In the genomic region with DNA sequence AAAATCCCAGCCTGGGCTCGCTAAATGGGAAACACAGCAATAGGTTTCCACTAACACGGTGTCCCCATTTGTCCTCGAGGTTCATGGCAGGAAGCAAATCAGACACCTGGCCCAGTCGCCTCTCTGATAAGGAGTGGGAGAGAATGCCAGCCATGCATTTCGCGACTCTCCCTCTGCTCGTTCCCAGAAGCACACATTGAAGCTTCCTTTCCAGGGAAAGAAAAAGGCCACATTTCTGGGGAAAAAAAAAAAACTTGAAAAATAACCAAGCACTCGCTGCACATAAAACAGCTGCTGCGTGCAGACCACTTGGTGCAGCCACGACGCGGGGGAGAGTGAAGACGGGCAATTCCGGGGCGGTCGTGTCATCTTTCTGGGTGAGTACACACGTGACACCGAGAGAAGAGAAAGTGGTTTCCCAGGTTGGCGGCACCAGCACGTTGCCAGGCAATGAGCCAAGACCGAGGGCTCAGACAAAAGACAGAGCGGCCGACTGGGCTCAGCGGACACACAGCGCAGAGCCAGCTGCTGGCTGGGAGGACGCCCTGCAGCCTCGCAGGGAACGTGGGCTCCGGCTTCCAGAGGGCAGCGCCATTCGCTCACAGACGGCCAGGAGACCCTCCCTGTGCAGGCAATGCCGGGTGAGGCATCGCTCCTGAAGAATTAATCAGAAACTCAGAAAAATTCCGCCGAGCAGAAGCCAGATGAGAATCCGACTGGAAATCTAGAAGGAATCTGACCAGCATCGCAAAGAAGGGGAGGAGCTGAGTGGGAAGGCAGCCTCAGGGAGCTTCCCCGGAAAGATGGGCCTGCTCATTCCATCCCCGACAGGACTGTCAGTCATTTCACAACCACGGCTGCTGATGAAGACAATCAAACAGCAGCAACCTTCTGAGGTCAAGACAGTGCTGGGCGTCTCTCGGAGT, we compare ENCODE assay signal across 8 cellular contexts.
A peak's percentile ranks its signal among the peaks of the same experiment; 100 is the strongest.
DNase-seq lines count a peak whose midpoint lies in the region; ATAC-seq, FAIRE-seq and TF ChIP-seq lines count a peak whose summit lies in the region.

No MANE protein-coding gene starts in this region.

- WGBS in pancreas, 2 donors, result 12 to 32% methylated on average over 43 of the region's 43 CpGs

- DNase-seq in COR-L47 (lab: John Stamatoyannopoulos, UW) (peak; percentile 88), MG63 (peak; percentile 70), fibroblast of pulmonary artery (ENCODE audit: low read depth) (peak; percentile 85), pancreas (peak; percentile 75 to 95 (median 86)), NCI-H446 (lab: John Stamatoyannopoulos, UW) (no peak)
- no peak for DNase-seq in effector CD8-positive, alpha-beta T cell (lab: John Stamatoyannopoulos, UW)
- no peak for DNase-seq in effector CD4-positive, alpha-beta T cell

- TF ChIP-seq CTCF in VCaP (conservative IDR thresholded peaks at IDR 0.05) (no peak), fibroblast of pulmonary artery (IDR thresholded peaks at IDR 0.05; ENCODE audit: low read length, missing control alignments) (peak; percentile 44), pancreas (IDR thresholded peaks at IDR 0.05) (peak in 1 of 4 donors; percentile 20)

- H3K27ac ChIP-seq in VCaP, result peak overlapping the region; percentile 14
- peak overlapping the region; percentile 43 to 87 (median 72) for H3K27ac ChIP-seq in pancreas

- ATAC-seq in pancreas, result peak; percentile 80 to 95 (median 89)

- intact Hi-C loops in pancreas (cut with DNase I), result no loop called here

- no peaks in the 10 kb centered on the region for H3K36me3 ChIP-seq in MG63
- H3K36me3 ChIP-seq in pancreas, result no peaks in the 10 kb centered on the region

- H3K4me1 ChIP-seq in pancreas, result peaks cover 11 to 24% (median 18%) of the 10 kb centered on the region in 3 donors

- FAIRE-seq in pancreas (lab: Jason Lieb, UNC), result no peak

- H3K27me3 ChIP-seq in MG63, result peaks cover 5% of the 10 kb centered on the region; the same call in 1 of the 2 replicates
- no peaks in the 10 kb centered on the region for H3K27me3 ChIP-seq in pancreas

- H3K9me3 ChIP-seq in MG63 (no peaks in the 10 kb centered on the region), pancreas (no peaks in the 10 kb centered on the region)

- H3K4me3 ChIP-seq in MG63 (peak overlapping the region; percentile 42), fibroblast of pulmonary artery (replicated peaks; ENCODE audit: low read depth, low read length) (peak overlapping the region; percentile 43), pancreas (peak overlapping the region; percentile 6 to 48 (median 26))

Comparison
In these comparisons a context has a peak if more than half of its experiments do, and no peak if none do; other contexts are left out.
1. DNase-seq: peak in COR-L47 (single experiment), MG63 (single experiment), fibroblast of pulmonary artery (single experiment) and pancreas (6 of 6); none in NCI-H446 (0 of 2), effector CD8-positive, alpha-beta T cell (single experiment) and effector CD4-positive, alpha-beta T cell (single experiment).
2. Peak in every context shown above with its lines, with median percentiles within 50 percentile points of each other: H3K4me3 ChIP-seq.